17 cellular contexts compared by ENCODE assay signal in the genomic region with DNA sequence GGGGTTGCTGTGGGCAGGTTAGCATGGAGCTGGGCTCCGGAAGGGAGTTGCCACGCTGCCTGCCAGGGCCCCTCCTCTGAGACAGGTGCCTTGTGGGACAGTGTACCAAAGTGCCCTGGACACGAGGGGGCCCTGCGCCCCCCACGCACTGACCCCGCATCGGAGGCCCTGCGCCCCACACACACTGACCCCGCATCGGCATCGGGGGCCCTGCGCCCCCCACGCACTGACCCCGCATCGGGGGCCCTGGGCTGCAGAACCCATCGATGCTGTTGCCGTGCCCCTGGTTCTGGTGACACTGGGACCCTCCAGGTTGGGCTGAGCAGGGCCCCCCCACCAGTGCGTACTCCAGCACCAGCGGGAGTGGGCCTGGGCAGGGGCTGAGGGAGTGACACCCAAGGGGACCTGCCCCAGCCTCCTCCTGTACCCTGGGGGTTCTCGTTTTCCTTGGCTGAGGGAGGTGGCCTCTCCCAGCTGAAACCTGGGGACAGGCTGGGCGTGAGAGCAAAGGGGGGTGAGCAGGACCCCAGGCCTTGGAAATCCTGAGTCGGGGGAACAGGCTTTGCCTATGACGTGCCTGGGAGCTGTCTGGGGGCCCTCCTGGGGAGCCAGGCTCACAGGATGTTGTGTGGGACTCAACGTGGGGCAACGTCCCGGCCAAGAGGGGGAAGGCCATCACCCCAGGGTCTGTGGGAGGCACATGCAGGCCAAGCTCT. TPM values are rescaled to one million over a fixed set of nuclear protein-coding genes. Genes with fewer than 3 reads are reported as not detected.
DNase-seq lines count a peak whose midpoint lies in the region; ATAC-seq and TF ChIP-seq lines count a peak whose summit lies in the region.
"Had no signal": no experiment of that assay in that cellular context is flagged by ENCODE, and none has a peak within 500 bp of the region (broad histone marks: within the 10 kb centered on the region; RNA-seq: fewer than 3 reads in every experiment).

No MANE protein-coding gene starts in this region.

- 83% methylated on average over 26 of the region's 26 CpGs for WGBS in right cardiac atrium
- no CpG with 5 or more reads among the region's 26 CpGs for WGBS in neuronal stem cell (ENCODE audit: extremely low coverage in 2 of 2, insufficient read length in 2 of 2, insufficient replicate concordance in 1 of 2), 2 donors

- no peak overlapping the region for H3K23ac ChIP-seq in neuronal stem cell (ENCODE audit: low read depth, low read length, poor library complexity)

- H3K4me1 ChIP-seq in right cardiac atrium (ENCODE audit: control insufficient read depth, insufficient read depth, low read length), result no peaks in the 10 kb centered on the region
- H3K4me1 ChIP-seq in NT2/D1 (ENCODE audit: insufficient read depth, insufficient read length), result peaks cover 17% of the 10 kb centered on the region
- peaks cover under 1 to 2% of the 10 kb centered on the region in 2 donors for H3K4me1 ChIP-seq in neuronal stem cell (ENCODE audit: control insufficient read depth in 2 of 2, insufficient read depth in 1 of 2, low read depth in 1 of 2, low read length in 2 of 2)

- DNase-seq in right cardiac atrium, result peak in 2 of 3 donors; percentile 40 to 45
- DNase-seq in cardiac septum (ENCODE audit: low spot score), result no peak
- DNase-seq in NT2/D1 (ENCODE audit: low read depth, low spot score), result no peak
- no peak for DNase-seq in WTC11 (ENCODE audit: low spot score)
- no peak for DNase-seq in neuronal stem cell (ENCODE audit: low spot score)
- DNase-seq in HUDEP-2 (lab: John Stamatoyannopoulos, UW; ENCODE audit: unreplicated experiment in 76 of 76), result no peak
- DNase-seq in NK-92 treated with Interleukin-12 subunit alpha and Interleukin-12 subunit beta, amount 100 ng/mL, for 24 hours (lab: John Stamatoyannopoulos, UW), result no peak
- DNase-seq in NCI-H1092 treated with DMSO at 0.1 percent for 48 hours (lab: John Stamatoyannopoulos, UW), result no peak
- DNase-seq: NCI-H2107, NCI-H526 treated with DMSO at 0.1 percent for 48 hours had no signal

- H3K9me3 ChIP-seq in right cardiac atrium (ENCODE audit: control insufficient read depth, low read length), result no peaks in the 10 kb centered on the region
- H3K9me3 ChIP-seq in NT2/D1 (ENCODE audit: insufficient read depth, low read length), result no peaks in the 10 kb centered on the region
- peaks cover 0 to 2% of the 10 kb centered on the region in 2 donors for H3K9me3 ChIP-seq in neuronal stem cell (replicated peaks in 1 of 2; ENCODE audit: control insufficient read depth in 2 of 2, insufficient read depth in 1 of 2, low read depth in 1 of 2, low read length in 2 of 2)
- H3K9me3 ChIP-seq: Peyer's patch, SJSA1 had no signal

- H3K27me3 ChIP-seq in right cardiac atrium (ENCODE audit: control insufficient read depth, insufficient read depth) (no peaks in the 10 kb centered on the region), NT2/D1 (ENCODE audit: insufficient read depth, insufficient read length) (no peaks in the 10 kb centered on the region), neuronal stem cell (ENCODE audit: control insufficient read depth in 3 of 3, insufficient read depth in 3 of 3, low read depth in 1 of 3, low read length in 3 of 3) (peaks cover 0 to 6% (median 0%) of the 10 kb centered on the region in 3 experiments)
- H3K27me3 ChIP-seq: Peyer's patch had no signal

- ATAC-seq in right cardiac atrium, result peak; percentile 3 to 5
- no peak for ATAC-seq in WTC11

- no peak overlapping the region for H3K4me3 ChIP-seq in right cardiac atrium (ENCODE audit: low read length)
- H3K4me3 ChIP-seq in NT2/D1 (ENCODE audit: insufficient read length, low read depth), result no peak overlapping the region
- no peak overlapping the region for H3K4me3 ChIP-seq in neuronal stem cell (ENCODE audit: low read length in 2 of 2)
- H3K4me3 ChIP-seq: Peyer's patch, SJSA1 had no signal

- H3K4me2 ChIP-seq in neuronal stem cell (ENCODE audit: insufficient read depth, low read length, poor library complexity, severe bottlenecking), result no peak overlapping the region

- peaks cover 2% of the 10 kb centered on the region for H3K79me1 ChIP-seq in neuronal stem cell (ENCODE audit: low read depth, low read length)

- intact Hi-C loops in right cardiac atrium (cut with DNase I), result loop anchor here in 2 of 4 donors (2.0 to 10.0 kb wide), 2 partner anchors 15 to 279 kb away; no protein-coding TSS in a partner anchor
- intact Hi-C loops in cardiac septum (cut with DNase I), result loop anchor here (10.0 kb wide), 1 partner anchor 279 kb away; no protein-coding TSS in a partner anchor

- no peak overlapping the region for H2AFZ ChIP-seq in neuronal stem cell (ENCODE audit: low read length)

- peak overlapping the region; percentile 2 for H3K18ac ChIP-seq in neuronal stem cell (ENCODE audit: low read length)

- H2BK5ac ChIP-seq in neuronal stem cell (ENCODE audit: low read length), result no peak overlapping the region

- no peak overlapping the region for H3K27ac ChIP-seq in right cardiac atrium (ENCODE audit: low read length)
- H3K27ac ChIP-seq in neuronal stem cell (replicated peaks; ENCODE audit: low read length), result no peak overlapping the region
- H3K27ac ChIP-seq: Peyer's patch, SJSA1 had no signal

- no peak overlapping the region for H3K14ac ChIP-seq in neuronal stem cell (ENCODE audit: low read length)

- no peak for TF ChIP-seq CTCF in WTC11 (IDR thresholded peaks at IDR 0.05)

- H3K36me3 ChIP-seq in NT2/D1 (ENCODE audit: insufficient read depth, insufficient read length, low read length), result peaks cover 30% of the 10 kb centered on the region
- H3K36me3 ChIP-seq in neuronal stem cell (replicated peaks in 1 of 2; ENCODE audit: control insufficient read depth in 2 of 2, insufficient read depth in 2 of 2, low read length in 2 of 2), result peaks cover 3 to 30% of the 10 kb centered on the region in 2 donors
- H3K36me3 ChIP-seq: Peyer's patch had no signal

- peak overlapping the region; percentile 41 for H2BK120ac ChIP-seq in neuronal stem cell (ENCODE audit: low read depth, low read length)

- peaks cover 6% of the 10 kb centered on the region for H3K27me3 Mint-ChIP-seq in WTC11 (ENCODE audit: low read depth)

- H2BK15ac ChIP-seq in neuronal stem cell (ENCODE audit: low read length), result peak overlapping the region; percentile 64

- no peaks in the 10 kb centered on the region for H3K9me3 Mint-ChIP-seq in WTC11
- H3K9me3 Mint-ChIP-seq: H9 had no signal

- H3K4ac ChIP-seq in neuronal stem cell (ENCODE audit: low read length), result no peak overlapping the region

- no peak overlapping the region for H3K4me3 Mint-ChIP-seq in WTC11
- H3K4me3 Mint-ChIP-seq: CD4-positive, CD25-positive, alpha-beta regulatory T cell; H9 had no signal

- H4K91ac ChIP-seq in neuronal stem cell (ENCODE audit: low read depth, low read length, poor library complexity), result no peak overlapping the region

- POLR2A ChIA-PET in WTC11 (lab: Charles Lee), result interaction anchor here (0.6 kb wide), 1 partner anchor 220 kb away, joined by 7 read pairs; no protein-coding TSS in a partner anchor

- H2AK5ac ChIP-seq in neuronal stem cell (ENCODE audit: low read depth, low read length), result peak overlapping the region; percentile 68

- H4K8ac ChIP-seq in neuronal stem cell (ENCODE audit: low read depth, low read length), result no peak overlapping the region

- CTCF ChIA-PET in WTC11 (lab: Charles Lee), result interaction anchor here (0.5 to 10.4 kb wide), 56 partner anchors 7 to 736 kb away, joined by 3 to 240 read pairs (median 5); a partner anchor contains a TSS

- H3K9ac ChIP-seq in NT2/D1 (ENCODE audit: insufficient read length, low read depth) (peak overlapping the region; percentile 14), neuronal stem cell (ENCODE audit: low read depth, low read length, poor library complexity) (peak overlapping the region; percentile 24)

- peaks cover 3% of the 10 kb centered on the region for H3K36me3 Mint-ChIP-seq in WTC11
- H3K36me3 Mint-ChIP-seq: CD4-positive, CD25-positive, alpha-beta regulatory T cell had no signal

- peaks cover 8% of the 10 kb centered on the region for H3K4me1 Mint-ChIP-seq in WTC11

- no peak overlapping the region for H3K27ac Mint-ChIP-seq in WTC11
- H3K27ac Mint-ChIP-seq: H9 had no signal

- no peak overlapping the region for H2BK12ac ChIP-seq in neuronal stem cell (ENCODE audit: low read length)

RNA-seq across cellular contexts. Expression of a gene that starts 6.9 kb away (rescaled TPM):
- total RNA-seq in right cardiac atrium (under 1 TPM; 0.08 to 0.63 (median 0.28) TPM), cardiac septum (0.11 TPM), WTC11 (2021) (52.0 to 67.0 TPM (median 53.6 TPM) in 3 replicates)
- polyA plus RNA-seq in right cardiac atrium, result 0.18 TPM
- 15.6 TPM for polyA plus RNA-seq in neuronal stem cell (2013, experiment 1 of 2)
- polyA plus RNA-seq in neuronal stem cell (2013, experiment 2 of 2), result 16.0 TPM

RNA-seq across cellular contexts. Expression of a gene that starts 9.6 kb away (rescaled TPM):
- total RNA-seq in right cardiac atrium, result 1 to 10 TPM in 3 of 4 donors, under 1 TPM in 1; 0.92 to 2.9 (median 1.4) TPM
- polyA plus RNA-seq in right cardiac atrium, result 2.1 TPM
- total RNA-seq in cardiac septum, result 0.92 TPM
- 8.3 to 9.6 TPM (median 9.2 TPM) in 3 replicates for total RNA-seq in WTC11 (2021)
- polyA plus RNA-seq in neuronal stem cell (2013, experiment 1 of 2), result 0.01 TPM
- polyA plus RNA-seq in neuronal stem cell (2013, experiment 2 of 2), result not detected
- total RNA-seq: A172; CD4-positive, CD25-positive, alpha-beta regulatory T cell; NCI-H460; SJSA1 had no signal
- polyA plus RNA-seq: BJ; CD4-positive, CD25-positive, alpha-beta regulatory T cell had no signal

RNA-seq across cellular contexts. Expression of a gene that starts 13.8 kb away (rescaled TPM):
- total RNA-seq in right cardiac atrium, result 10 to 100 TPM in 3 of 4 donors, 1 to 10 TPM in 1; 9.8 to 14.0 (median 12.4) TPM
- polyA plus RNA-seq in right cardiac atrium, result 10.1 TPM
- total RNA-seq in cardiac septum, result 6.5 TPM
- 12.1 to 17.7 TPM (median 14.3 TPM) in 3 replicates for total RNA-seq in WTC11 (2021)
- 0.17 TPM for polyA plus RNA-seq in neuronal stem cell (2013, experiment 1 of 2)
- polyA plus RNA-seq in neuronal stem cell (2013, experiment 2 of 2), result 0.19 TPM

RNA-seq across cellular contexts. Expression of a gene that starts 17.5 kb away (rescaled TPM):
- total RNA-seq in right cardiac atrium (10 to 100 TPM; 68.3 to 81.0 (median 71.4) TPM), cardiac septum (96.4 TPM), WTC11 (2021) (64.3 to 68.8 TPM (median 64.5 TPM) in 3 replicates)
- 69.7 TPM for polyA plus RNA-seq in right cardiac atrium
- polyA plus RNA-seq in neuronal stem cell (2013, experiment 1 of 2), result 41.2 TPM
- 37.6 TPM for polyA plus RNA-seq in neuronal stem cell (2013, experiment 2 of 2)
- total RNA-seq: SJSA1 had no signal

RNA-seq across cellular contexts. Expression of a gene that starts 23.3 kb away (rescaled TPM):
- total RNA-seq in right cardiac atrium, result 10 to 100 TPM; 23.9 to 31.3 (median 28.1) TPM
- polyA plus RNA-seq in right cardiac atrium, result 24.8 TPM
- 27.2 TPM for total RNA-seq in cardiac septum
- 44.9 to 57.1 TPM (median 47.1 TPM) in 3 replicates for total RNA-seq in WTC11 (2021)
- polyA plus RNA-seq in neuronal stem cell (2013, experiment 1 of 2), result 23.6 TPM
- polyA plus RNA-seq in neuronal stem cell (2013, experiment 2 of 2), result 22.2 TPM

Comparison
In these comparisons a context has a peak if more than half of its experiments do, and no peak if none do; other contexts are left out.
1. DNase-seq: peak in right cardiac atrium (2 of 3); none in cardiac septum (single experiment), NT2/D1 (single experiment), WTC11 (single experiment), neuronal stem cell (single experiment), HUDEP-2 (0 of 76), NK-92 treated with Interleukin-12 subunit alpha and Interleukin-12 subunit beta, amount 100 ng/mL, for 24 hours (single experiment) and NCI-H1092 treated with DMSO at 0.1 percent for 48 hours (single experiment).
2. RNA of a gene that starts 6.9 kb away (total RNA-seq): 52.0 to 67.0 TPM in WTC11; 0.08 to 0.63 TPM in right cardiac atrium and 0.11 TPM in cardiac septum (single experiment); every median in the first group is over 10 times any median in the second.